Comparison of ENCODE assay signal across 34 cellular contexts in the genomic region with DNA sequence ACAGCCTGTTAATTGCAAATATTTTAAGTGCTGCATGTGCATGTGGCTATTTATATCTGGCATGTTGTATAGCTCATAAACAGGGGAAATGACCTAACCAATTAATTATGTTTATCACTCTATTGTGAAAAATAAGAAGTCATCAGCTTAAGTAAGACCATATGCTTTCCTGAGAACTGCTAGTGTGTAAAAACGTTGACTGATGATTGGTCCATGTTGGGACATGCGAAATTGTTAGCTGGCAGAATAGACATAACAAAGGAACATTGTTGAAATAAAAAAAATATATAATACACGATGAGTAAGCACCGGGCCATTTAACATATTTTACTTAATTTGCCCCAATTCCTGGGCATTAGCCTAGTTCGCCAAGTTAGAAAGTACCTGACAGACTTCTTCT.
DNase-seq lines count a peak whose midpoint lies in the region; ATAC-seq, FAIRE-seq and TF ChIP-seq lines count a peak whose summit lies in the region.
"Had no signal": no experiment of that assay in that cellular context is flagged by ENCODE, and none has a peak within 500 bp of the region (broad histone marks: within the 10 kb centered on the region; RNA-seq: fewer than 3 reads in every experiment).

No MANE protein-coding gene starts in this region.

- peaks cover 7% of the 10 kb centered on the region for H3K36me3 Mint-ChIP-seq in astrocyte (ENCODE audit: low read depth, unreplicated experiment)
- H3K36me3 Mint-ChIP-seq in stimulated activated naive B cell treated with anti-CD40 and anti-IgM and Interleukin-4, amounts not matched to agents 10 μg/mL and 1 μg/mL and 100 μg/mL, for 72 hours: no peaks in the 10 kb centered on the region
- H3K36me3 Mint-ChIP-seq in stimulated activated effector memory CD8-positive, alpha-beta T cell treated with anti-CD3 and anti-CD28 coated beads, Interleukin-12 subunit alpha, Interleukin-12 subunit beta, amount 100 ng/mL, for 72 hours: no peaks in the 10 kb centered on the region
- H3K36me3 Mint-ChIP-seq: activated CD8-positive, alpha-beta memory T cell treated with anti-CD3 and anti-CD28 coated beads, Interleukin-2, amount 10 ng/mL, durations not matched to agents 7 days and 5 days; CD4-positive, CD25-positive, alpha-beta regulatory T cell; naive thymus-derived CD8-positive, alpha-beta T cell had no signal

- DNase-seq in AG09309 (ENCODE audit: low read depth) (peak; percentile 17), GM03348 (ENCODE audit: low spot score) (peak; percentile 61), astrocyte (ENCODE audit: low read depth) (peak; percentile 25), fibroblast of the aortic adventitia (ENCODE audit: low read depth) (peak; percentile 4), NCI-H524 treated with DMSO at 0.1 percent for 48 hours (lab: John Stamatoyannopoulos, UW) (no peak)
- DNase-seq in stimulated activated naive B cell treated with anti-CD40 and anti-IgM and Interleukin-4, amounts not matched to agents 10 μg/mL and 1 μg/mL and 100 μg/mL, for 72 hours: no peak
- no peak for DNase-seq in activated CD4-positive, CD25-positive, alpha-beta regulatory T cell (lab: John Stamatoyannopoulos, UW)
- no peak for DNase-seq in stimulated activated effector memory CD8-positive, alpha-beta T cell treated with anti-CD3 and anti-CD28 coated beads, Interleukin-12 subunit alpha, Interleukin-12 subunit beta, amount 100 ng/mL, for 72 hours (ENCODE audit: low spot score in 2 of 2)
- DNase-seq: ACHN; activated CD4-positive, alpha-beta T cell treated with anti-CD3 and anti-CD28 coated beads, Interleukin-2, amount 50 U/mL, for 1 hour; activated CD8-positive, alpha-beta memory T cell treated with anti-CD3 and anti-CD28 coated beads, Interleukin-2, amount 10 ng/mL, durations not matched to agents 7 days and 5 days; activated naive CD4-positive, alpha-beta T cell treated with Interleukin-2 at 50 U/mL for 16 hours; activated T-cell treated with anti-CD3 and anti-CD28 coated beads, Interleukin-2, amount 50 U/mL, for 72 hours; CD4-positive, CD25-positive, alpha-beta regulatory T cell; colonic mucosa; effector memory CD8-positive, alpha-beta T cell; gastrocnemius medialis; GDM1; hypothalamus; Karpas-422; left lung; midbrain; naive thymus-derived CD8-positive, alpha-beta T cell; NCI-H187 treated with DMSO at 0.1 percent for 48 hours; NCI-H226; NCI-H774; retina; stimulated activated CD4-positive, alpha-beta T cell treated with anti-CD3 and anti-CD28 coated beads, Interleukin-12 subunit alpha, Interleukin-12 subunit beta, amount 100 ng/mL, for 4 hours; stimulated activated CD4-positive, alpha-beta T cell treated with anti-CD3 and anti-CD28 coated beads, Interleukin-4, amount 100 ng/mL, for 24 hours; T-helper 9 cell; WERI-Rb-1 had no signal

- no peak overlapping the region for H3K4me3 Mint-ChIP-seq in astrocyte (ENCODE audit: unreplicated experiment)
- no peak overlapping the region for H3K4me3 Mint-ChIP-seq in stimulated activated naive B cell treated with anti-CD40 and anti-IgM and Interleukin-4, amounts not matched to agents 10 μg/mL and 1 μg/mL and 100 μg/mL, for 72 hours
- H3K4me3 Mint-ChIP-seq in stimulated activated effector memory CD8-positive, alpha-beta T cell treated with anti-CD3 and anti-CD28 coated beads, Interleukin-12 subunit alpha, Interleukin-12 subunit beta, amount 100 ng/mL, for 72 hours: no peak overlapping the region
- H3K4me3 Mint-ChIP-seq: activated CD8-positive, alpha-beta memory T cell treated with anti-CD3 and anti-CD28 coated beads, Interleukin-2, amount 10 ng/mL, durations not matched to agents 7 days and 5 days; activated T-cell treated with anti-CD3 and anti-CD28 coated beads, Interleukin-2, amount 50 U/mL, for 72 hours; CD4-positive, CD25-positive, alpha-beta regulatory T cell; effector memory CD8-positive, alpha-beta T cell; naive thymus-derived CD8-positive, alpha-beta T cell; stimulated activated naive CD8-positive, alpha-beta T cell treated with anti-CD3 and anti-CD28 coated beads, Interleukin-15, Interleukin-2, amounts not matched to agents 100 ng/mL and 50 ng/mL, for 24 hours had no signal

- H3K27ac ChIP-seq in astrocyte (ENCODE audit: low read depth, low read length): no peak overlapping the region
- H3K27ac ChIP-seq: breast epithelium, colonic mucosa, gastrocnemius medialis, left lung, WERI-Rb-1 had no signal

- no peak overlapping the region for H2AFZ ChIP-seq in astrocyte (ENCODE audit: low read depth, low read length)

- H3K27ac Mint-ChIP-seq in astrocyte (ENCODE audit: unreplicated experiment): no peak overlapping the region
- no peak overlapping the region for H3K27ac Mint-ChIP-seq in stimulated activated naive B cell treated with anti-CD40 and anti-IgM and Interleukin-4, amounts not matched to agents 10 μg/mL and 1 μg/mL and 100 μg/mL, for 72 hours
- H3K27ac Mint-ChIP-seq in stimulated activated effector memory CD8-positive, alpha-beta T cell treated with anti-CD3 and anti-CD28 coated beads, Interleukin-12 subunit alpha, Interleukin-12 subunit beta, amount 100 ng/mL, for 72 hours: no peak overlapping the region
- H3K27ac Mint-ChIP-seq: activated CD8-positive, alpha-beta memory T cell treated with anti-CD3 and anti-CD28 coated beads, Interleukin-2, amount 10 ng/mL, durations not matched to agents 7 days and 5 days; activated T-cell treated with anti-CD3 and anti-CD28 coated beads, Interleukin-2, amount 50 U/mL, for 72 hours; CD4-positive, CD25-positive, alpha-beta regulatory T cell; effector memory CD8-positive, alpha-beta T cell; naive thymus-derived CD8-positive, alpha-beta T cell; stimulated activated naive CD8-positive, alpha-beta T cell treated with anti-CD3 and anti-CD28 coated beads, Interleukin-15, Interleukin-2, amounts not matched to agents 100 ng/mL and 50 ng/mL, for 24 hours had no signal

- H3K4me2 ChIP-seq in astrocyte (ENCODE audit: low read length): no peak overlapping the region

- H3K9me3 ChIP-seq in astrocyte (ENCODE audit: insufficient read depth, low read depth, low read length): no peaks in the 10 kb centered on the region
- H3K9me3 ChIP-seq: breast epithelium, colonic mucosa, gastrocnemius medialis, left lung had no signal

- H3K79me2 ChIP-seq in astrocyte (ENCODE audit: insufficient read depth, low read length): no peaks in the 10 kb centered on the region

- H3K4me1 Mint-ChIP-seq in astrocyte (ENCODE audit: low read depth, unreplicated experiment): no peaks in the 10 kb centered on the region
- H3K4me1 Mint-ChIP-seq in stimulated activated naive B cell treated with anti-CD40 and anti-IgM and Interleukin-4, amounts not matched to agents 10 μg/mL and 1 μg/mL and 100 μg/mL, for 72 hours: no peaks in the 10 kb centered on the region
- H3K4me1 Mint-ChIP-seq in stimulated activated effector memory CD8-positive, alpha-beta T cell treated with anti-CD3 and anti-CD28 coated beads, Interleukin-12 subunit alpha, Interleukin-12 subunit beta, amount 100 ng/mL, for 72 hours: no peaks in the 10 kb centered on the region
- H3K4me1 Mint-ChIP-seq: activated CD8-positive, alpha-beta memory T cell treated with anti-CD3 and anti-CD28 coated beads, Interleukin-2, amount 10 ng/mL, durations not matched to agents 7 days and 5 days; CD4-positive, CD25-positive, alpha-beta regulatory T cell; naive thymus-derived CD8-positive, alpha-beta T cell had no signal

- no peaks in the 10 kb centered on the region for H3K36me3 ChIP-seq in astrocyte (ENCODE audit: insufficient read depth, low read length)
- H3K36me3 ChIP-seq: breast epithelium, colonic mucosa, left lung, WERI-Rb-1 had no signal

- no peaks in the 10 kb centered on the region for H3K4me1 ChIP-seq in astrocyte (ENCODE audit: insufficient read depth, low read length)
- H3K4me1 ChIP-seq: breast epithelium, colonic mucosa, gastrocnemius medialis, left lung had no signal

- H3K27me3 ChIP-seq in astrocyte (ENCODE audit: insufficient read depth, low read length): no peaks in the 10 kb centered on the region
- H3K27me3 ChIP-seq: breast epithelium, colonic mucosa, gastrocnemius medialis, left lung had no signal

- no peaks in the 10 kb centered on the region for H4K20me1 ChIP-seq in astrocyte (ENCODE audit: insufficient read depth, low read length)

- ATAC-seq in stimulated activated naive B cell treated with anti-CD40 and anti-IgM and Interleukin-4, amounts not matched to agents 10 μg/mL and 1 μg/mL and 100 μg/mL, for 72 hours (replicated peaks): no peak
- no peak for ATAC-seq in stimulated activated effector memory CD8-positive, alpha-beta T cell treated with anti-CD3 and anti-CD28 coated beads, Interleukin-12 subunit alpha, Interleukin-12 subunit beta, amount 100 ng/mL, for 72 hours
- ATAC-seq: activated CD8-positive, alpha-beta memory T cell treated with anti-CD3 and anti-CD28 coated beads, Interleukin-2, amount 10 ng/mL, durations not matched to agents 7 days and 5 days; activated T-cell treated with anti-CD3 and anti-CD28 coated beads, Interleukin-2, amount 50 U/mL, for 72 hours; effector memory CD8-positive, alpha-beta T cell; gastrocnemius medialis; left lung; naive thymus-derived CD8-positive, alpha-beta T cell had no signal

- FAIRE-seq in astrocyte (lab: Jason Lieb, UNC): no peak
- FAIRE-seq: H1 had no signal

- H3K4me3 ChIP-seq in AG09309 (ENCODE audit: control insufficient read depth, low read depth, low read length) (no peak overlapping the region), astrocyte (ENCODE audit: insufficient read depth, low read depth, low read length) (no peak overlapping the region), fibroblast of the aortic adventitia (ENCODE audit: low read depth, low read length) (no peak overlapping the region)
- H3K4me3 ChIP-seq: breast epithelium, colonic mucosa, gastrocnemius medialis, left lung had no signal

- H3K27me3 Mint-ChIP-seq in astrocyte (ENCODE audit: low read depth, unreplicated experiment): no peaks in the 10 kb centered on the region
- H3K27me3 Mint-ChIP-seq in stimulated activated naive B cell treated with anti-CD40 and anti-IgM and Interleukin-4, amounts not matched to agents 10 μg/mL and 1 μg/mL and 100 μg/mL, for 72 hours: no peaks in the 10 kb centered on the region
- H3K27me3 Mint-ChIP-seq: effector memory CD8-positive, alpha-beta T cell; stimulated activated naive CD8-positive, alpha-beta T cell treated with anti-CD3 and anti-CD28 coated beads, Interleukin-15, Interleukin-2, amounts not matched to agents 100 ng/mL and 50 ng/mL, for 24 hours had no signal

- H3K9me3 Mint-ChIP-seq in astrocyte (ENCODE audit: unreplicated experiment): no peaks in the 10 kb centered on the region
- no peaks in the 10 kb centered on the region for H3K9me3 Mint-ChIP-seq in stimulated activated naive B cell treated with anti-CD40 and anti-IgM and Interleukin-4, amounts not matched to agents 10 μg/mL and 1 μg/mL and 100 μg/mL, for 72 hours
- H3K9me3 Mint-ChIP-seq in stimulated activated effector memory CD8-positive, alpha-beta T cell treated with anti-CD3 and anti-CD28 coated beads, Interleukin-12 subunit alpha, Interleukin-12 subunit beta, amount 100 ng/mL, for 72 hours: no peaks in the 10 kb centered on the region
- H3K9me3 Mint-ChIP-seq: activated T-cell treated with anti-CD3 and anti-CD28 coated beads, Interleukin-2, amount 50 U/mL, for 72 hours; effector memory CD8-positive, alpha-beta T cell; naive thymus-derived CD8-positive, alpha-beta T cell; stimulated activated naive CD8-positive, alpha-beta T cell treated with anti-CD3 and anti-CD28 coated beads, Interleukin-15, Interleukin-2, amounts not matched to agents 100 ng/mL and 50 ng/mL, for 24 hours had no signal

- no peak overlapping the region for H3K9ac ChIP-seq in astrocyte (ENCODE audit: low read length)

- TF ChIP-seq CTCF in AG09309 (IDR thresholded peaks at IDR 0.05; ENCODE audit: control insufficient read depth, insufficient read depth, low read depth, low read length, missing control alignments): no peak
- TF ChIP-seq CTCF in astrocyte (IDR thresholded peaks at IDR 0.05; ENCODE audit: insufficient read depth, low read depth, low read length): no peak
- no peak for TF ChIP-seq CTCF in fibroblast of the aortic adventitia (IDR thresholded peaks at IDR 0.05; ENCODE audit: insufficient read depth, low read length)

Comparison
In these comparisons a context has a peak if more than half of its experiments do, and no peak if none do; other contexts are left out.
1. DNase-seq: peak in AG09309 (single experiment), GM03348 (single experiment), astrocyte (single experiment) and fibroblast of the aortic adventitia (single experiment); none in stimulated activated naive B cell treated with anti-CD40 and anti-IgM and Interleukin-4, amounts not matched to agents 10 μg/mL and 1 μg/mL and 100 μg/mL, for 72 hours (single experiment), activated CD4-positive, CD25-positive, alpha-beta regulatory T cell (0 of 4), NCI-H524 treated with DMSO at 0.1 percent for 48 hours (single experiment) and stimulated activated effector memory CD8-positive, alpha-beta T cell treated with anti-CD3 and anti-CD28 coated beads, Interleukin-12 subunit alpha, Interleukin-12 subunit beta, amount 100 ng/mL, for 72 hours (0 of 2).